In genomic region chr11:45470151-45471001, GRCh38 we compare ENCODE assay signal across 15 cellular contexts.
DNase-seq lines count a peak whose midpoint lies in the region; ATAC-seq and TF ChIP-seq lines count a peak whose summit lies in the region.
"Had no signal": no experiment of that assay in that cellular context is flagged by ENCODE, and none has a peak within 500 bp of the region (broad histone marks: within the 10 kb centered on the region; RNA-seq: fewer than 3 reads in every experiment).

No MANE protein-coding gene starts in this region.

- DNase-seq in DMS 273 (lab: John Stamatoyannopoulos, UW; ENCODE audit: unreplicated experiment) (peak; percentile 49), DMS 273 treated with DMSO at 0.1 percent for 48 hours (lab: John Stamatoyannopoulos, UW) (no peak), NB4 (ENCODE audit: low read depth) (peak; percentile 97), fibroblast of pulmonary artery (ENCODE audit: low read depth) (peak; percentile 82), sciatic nerve (ENCODE audit: low spot score) (no peak), NCI-H187 (lab: John Stamatoyannopoulos, UW) (no peak)
- no peak for DNase-seq in stimulated activated CD4-positive, alpha-beta T cell treated with anti-CD3 and anti-CD28 coated beads, Interleukin-15, amount 100 ng/mL, for 24 hours
- DNase-seq in activated CD4-positive, CD25-positive, alpha-beta regulatory T cell treated with anti-CD3 and anti-CD28 coated beads, Interleukin-2, amount 50 U/mL, for 72 hours, result no peak
- DNase-seq: activated CD4-positive, alpha-beta T cell treated with anti-CD3 and anti-CD28 coated beads, Interleukin-2, amount 10 ng/mL, durations not matched to agents 7 days and 5 days; CD8-positive, alpha-beta T cell; endodermal cell; NCI-H2081 treated with DMSO at 0.1 percent for 48 hours; occipital lobe; T-helper 9 cell had no signal

- ATAC-seq in sciatic nerve, result peak; percentile 79
- ATAC-seq: CD8-positive, alpha-beta T cell; HCT116 had no signal

- intact Hi-C loops in sciatic nerve (cut with DNase I), result no loop called here

- TF ChIP-seq POLR2A in NB4 (IDR thresholded peaks at IDR 0.05; ENCODE audit: extremely low read depth, insufficient read length), result peak; percentile 21

- H3K4me3 ChIP-seq in NB4 (ENCODE audit: low read depth, low read length), result no peak overlapping the region
- no peak overlapping the region for H3K4me3 ChIP-seq in fibroblast of pulmonary artery (replicated peaks; ENCODE audit: low read depth, low read length)

- TF ChIP-seq CTCF in NB4 (IDR thresholded peaks at IDR 0.05; ENCODE audit: low read depth, low read length), result no peak
- TF ChIP-seq CTCF in fibroblast of pulmonary artery (IDR thresholded peaks at IDR 0.05; ENCODE audit: low read length, missing control alignments), result no peak

Comparison
In these comparisons a context has a peak if more than half of its experiments do, and no peak if none do; other contexts are left out.
1. DNase-seq: peak in DMS 273 (single experiment), NB4 (single experiment) and fibroblast of pulmonary artery (single experiment); none in DMS 273 treated with DMSO at 0.1 percent for 48 hours (single experiment), sciatic nerve (single experiment), stimulated activated CD4-positive, alpha-beta T cell treated with anti-CD3 and anti-CD28 coated beads, Interleukin-15, amount 100 ng/mL, for 24 hours (single experiment), NCI-H187 (0 of 2) and activated CD4-positive, CD25-positive, alpha-beta regulatory T cell treated with anti-CD3 and anti-CD28 coated beads, Interleukin-2, amount 50 U/mL, for 72 hours (single experiment).